In genomic region chr3:12458901-12459300, GRCh38 we compare ENCODE assay signal across 20 cellular contexts. TPM values are rescaled to one million over a fixed set of nuclear protein-coding genes. Genes with fewer than 3 reads are reported as not detected.
DNase-seq lines count a peak whose midpoint lies in the region; ATAC-seq and TF ChIP-seq lines count a peak whose summit lies in the region.
"Had no signal": no experiment of that assay in that cellular context is flagged by ENCODE, and none has a peak within 500 bp of the region (broad histone marks: within the 10 kb centered on the region; RNA-seq: fewer than 3 reads in every experiment).

No MANE protein-coding gene starts in this region.

- intact Hi-C loops in posterior vena cava (cut with DNase I): no loop called here

- TF ChIP-seq CTCF in fibroblast of the aortic adventitia (IDR thresholded peaks at IDR 0.05; ENCODE audit: insufficient read depth, low read length): peak; percentile 4

- no peak overlapping the region for H3K4me3 ChIP-seq in fibroblast of the aortic adventitia (ENCODE audit: low read depth, low read length)
- H3K4me3 ChIP-seq: coronary artery, HAP-1, prostate gland, SJSA1 had no signal

- DNase-seq in DMS 273 (lab: John Stamatoyannopoulos, UW; ENCODE audit: unreplicated experiment): peak; percentile 8
- no peak for DNase-seq in DMS 273 treated with DMSO at 0.1 percent for 48 hours (lab: John Stamatoyannopoulos, UW)
- DNase-seq in NOMO-1 treated with DMSO at 0.1 percent for 48 hours (lab: John Stamatoyannopoulos, UW; ENCODE audit: unreplicated experiment): peak; percentile 72
- no peak for DNase-seq in fibroblast of the aortic adventitia (ENCODE audit: low read depth)
- peak; percentile 67 for DNase-seq in posterior vena cava (ENCODE audit: low spot score)
- no peak for DNase-seq in NCI-H345 treated with DMSO at 0.1 percent for 48 hours (lab: John Stamatoyannopoulos, UW; ENCODE audit: unreplicated experiment)
- DNase-seq in RPMI8226: no peak
- DNase-seq: activated CD4-positive, alpha-beta T cell treated with anti-CD3 and anti-CD28 coated beads for 1 hour; activated naive CD8-positive, alpha-beta T cell treated with anti-CD3 and anti-CD28 coated beads, Interleukin-2, amount 10 ng/mL, durations not matched to agents 7 days and 5 days; Calu3; hippocampal formation; kidney; NCI-H187 treated with DMSO at 0.1 percent for 48 hours; small intestine; stimulated activated CD4-positive, alpha-beta T cell treated with anti-CD3 and anti-CD28 coated beads, Interleukin-2, amount 100 ng/mL, for 48 hours had no signal

- no peak for ATAC-seq in GM19395 (IDR thresholded peaks at IDR 0.05; ENCODE audit: unreplicated experiment)

RNA-seq across cellular contexts. Expression of gene TSEN2, which starts 25.4 kb away (rescaled TPM):
- 8.4 and 17.7 TPM in 2 replicates for total RNA-seq in fibroblast of the aortic adventitia (ENCODE audit: low replicate concordance)
- 10 to 100 TPM; 13.8 TPM for total RNA-seq in posterior vena cava

Comparison
In these comparisons a context has a peak if more than half of its experiments do, and no peak if none do; other contexts are left out.
1. DNase-seq: peak in DMS 273 (single experiment), NOMO-1 treated with DMSO at 0.1 percent for 48 hours (single experiment) and posterior vena cava (single experiment); none in DMS 273 treated with DMSO at 0.1 percent for 48 hours (single experiment), fibroblast of the aortic adventitia (single experiment), NCI-H345 treated with DMSO at 0.1 percent for 48 hours (single experiment) and RPMI8226 (single experiment).